Comparison of ENCODE assay signal across 1 cellular context in genomic region chr7:43926193-43927043, GRCh38.
A peak's percentile ranks its signal among the peaks of the same experiment; 100 is the strongest.
TF ChIP-seq lines count a peak whose summit lies in the region.

Gene UBE2D4, plus strand, starts transcription at chr7:43926436. Its CDS starts 97 bp downstream, at chr7:43926533.

TF ChIP-seq in WTC11, 78 proteins besides CTCF, POLR2A, EP300 and RAD21 (continued from another document and continues in another):
- TF ChIP-seq USF1 (CRISPR knock-in tag; IDR thresholded peaks at IDR 0.05) (peak; percentile 74), FOXJ3 (CRISPR knock-in tag; IDR thresholded peaks at IDR 0.05; ENCODE audit: borderline replicate concordance) (no peak), SP1 (CRISPR knock-in tag; conservative IDR thresholded peaks at IDR 0.05) (peak; percentile 75), KAT7 (CRISPR knock-in tag; IDR thresholded peaks at IDR 0.05; ENCODE audit: borderline replicate concordance) (peak; percentile 54; the same call in 1 of the 2 replicates), RORB (CRISPR knock-in tag; IDR thresholded peaks at IDR 0.05) (no peak), ZNF263 (CRISPR knock-in tag; IDR thresholded peaks at IDR 0.05; ENCODE audit: low read depth) (no peak), NFATC4 (CRISPR knock-in tag; IDR thresholded peaks at IDR 0.05) (no peak), OVOL2 (CRISPR knock-in tag; IDR thresholded peaks at IDR 0.05; ENCODE audit: borderline replicate concordance) (no peak), RELA (CRISPR knock-in tag; IDR thresholded peaks at IDR 0.05; ENCODE audit: borderline replicate concordance) (peak; percentile 89; the same call in 1 of the 2 replicates), ZNF423 (CRISPR knock-in tag; IDR thresholded peaks at IDR 0.05) (0 out of 2 replicates have a peak, but pooled peaks have one; percentile 12), FOXP1 (CRISPR knock-in tag; IDR thresholded peaks at IDR 0.05; ENCODE audit: borderline replicate concordance) (peak; percentile 99), JAZF1 (CRISPR knock-in tag; IDR thresholded peaks at IDR 0.05) (no peak), ZNF138 (CRISPR knock-in tag; conservative IDR thresholded peaks at IDR 0.05) (0 out of 2 replicates have a peak, but pooled peaks have one; percentile 20), HMGA2 (CRISPR knock-in tag; IDR thresholded peaks at IDR 0.05) (no peak), CREB1 (CRISPR knock-in tag; IDR thresholded peaks at IDR 0.05) (no peak), TCF7 (CRISPR knock-in tag; IDR thresholded peaks at IDR 0.05; ENCODE audit: low read depth) (no peak), GRHL2 (CRISPR knock-in tag; IDR thresholded peaks at IDR 0.05; ENCODE audit: insufficient replicate concordance, severe bottlenecking) (no peak), SMAD3 (CRISPR knock-in tag; IDR thresholded peaks at IDR 0.05; ENCODE audit: borderline replicate concordance) (no peak), ARID4B (CRISPR knock-in tag; IDR thresholded peaks at IDR 0.05; ENCODE audit: borderline replicate concordance) (peak; percentile 89; the same call in 1 of the 2 replicates), TEAD1 (CRISPR knock-in tag; IDR thresholded peaks at IDR 0.05) (peak; percentile 78; the same call in 1 of the 2 replicates), ELF4 (CRISPR knock-in tag; IDR thresholded peaks at IDR 0.05; ENCODE audit: low read depth) (no peak), STAT6 (CRISPR knock-in tag; conservative IDR thresholded peaks at IDR 0.05; ENCODE audit: low read depth) (no peak), ATF1 (CRISPR knock-in tag; IDR thresholded peaks at IDR 0.05) (no peak), ZNF425 (CRISPR knock-in tag; conservative IDR thresholded peaks at IDR 0.05) (no peak), ZNF416 (CRISPR knock-in tag; IDR thresholded peaks at IDR 0.05) (no peak), CREM (CRISPR knock-in tag; IDR thresholded peaks at IDR 0.05) (peak; percentile 85; the same call in 1 of the 2 replicates), CDX4 (CRISPR knock-in tag; IDR thresholded peaks at IDR 0.05; ENCODE audit: borderline replicate concordance) (no peak), PRRX2 (CRISPR knock-in tag; IDR thresholded peaks at IDR 0.05) (no peak), ZNF232 (CRISPR knock-in tag; IDR thresholded peaks at IDR 0.05) (no peak), NFE2L1 (CRISPR knock-in tag; IDR thresholded peaks at IDR 0.05) (peak; percentile 73; the same call in 1 of the 2 replicates), MLX (CRISPR knock-in tag; IDR thresholded peaks at IDR 0.05) (no peak), ESRRA (CRISPR knock-in tag; IDR thresholded peaks at IDR 0.05; ENCODE audit: borderline replicate concordance) (peak; percentile 87), EMX1 (CRISPR knock-in tag; IDR thresholded peaks at IDR 0.05) (no peak), GTF2I (CRISPR knock-in tag; conservative IDR thresholded peaks at IDR 0.05) (no peak), USF2 (CRISPR knock-in tag; IDR thresholded peaks at IDR 0.05) (no peak), ZNF317 (CRISPR knock-in tag; IDR thresholded peaks at IDR 0.05; ENCODE audit: borderline replicate concordance, low read depth) (0 out of 2 replicates have a peak, but pooled peaks have one; percentile 11), FOXK1 (CRISPR knock-in tag; IDR thresholded peaks at IDR 0.05) (no peak), ZNF219 (CRISPR knock-in tag; IDR thresholded peaks at IDR 0.05; ENCODE audit: borderline replicate concordance) (0 out of 2 replicates have a peak, but pooled peaks have one; percentile 52), ETV6 (CRISPR knock-in tag; IDR thresholded peaks at IDR 0.05) (peak; percentile 96)
- TF ChIP-seq, protein P1, sequence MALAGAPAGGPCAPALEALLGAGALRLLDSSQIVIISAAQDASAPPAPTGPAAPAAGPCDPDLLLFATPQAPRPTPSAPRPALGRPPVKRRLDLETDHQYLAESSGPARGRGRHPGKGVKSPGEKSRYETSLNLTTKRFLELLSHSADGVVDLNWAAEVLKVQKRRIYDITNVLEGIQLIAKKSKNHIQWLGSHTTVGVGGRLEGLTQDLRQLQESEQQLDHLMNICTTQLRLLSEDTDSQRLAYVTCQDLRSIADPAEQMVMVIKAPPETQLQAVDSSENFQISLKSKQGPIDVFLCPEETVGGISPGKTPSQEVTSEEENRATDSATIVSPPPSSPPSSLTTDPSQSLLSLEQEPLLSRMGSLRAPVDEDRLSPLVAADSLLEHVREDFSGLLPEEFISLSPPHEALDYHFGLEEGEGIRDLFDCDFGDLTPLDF (CRISPR knock-in tag; IDR thresholded peaks at IDR 0.05), result peak; percentile 59; the same call in 1 of the 2 replicates
- TF ChIP-seq, protein P2, sequence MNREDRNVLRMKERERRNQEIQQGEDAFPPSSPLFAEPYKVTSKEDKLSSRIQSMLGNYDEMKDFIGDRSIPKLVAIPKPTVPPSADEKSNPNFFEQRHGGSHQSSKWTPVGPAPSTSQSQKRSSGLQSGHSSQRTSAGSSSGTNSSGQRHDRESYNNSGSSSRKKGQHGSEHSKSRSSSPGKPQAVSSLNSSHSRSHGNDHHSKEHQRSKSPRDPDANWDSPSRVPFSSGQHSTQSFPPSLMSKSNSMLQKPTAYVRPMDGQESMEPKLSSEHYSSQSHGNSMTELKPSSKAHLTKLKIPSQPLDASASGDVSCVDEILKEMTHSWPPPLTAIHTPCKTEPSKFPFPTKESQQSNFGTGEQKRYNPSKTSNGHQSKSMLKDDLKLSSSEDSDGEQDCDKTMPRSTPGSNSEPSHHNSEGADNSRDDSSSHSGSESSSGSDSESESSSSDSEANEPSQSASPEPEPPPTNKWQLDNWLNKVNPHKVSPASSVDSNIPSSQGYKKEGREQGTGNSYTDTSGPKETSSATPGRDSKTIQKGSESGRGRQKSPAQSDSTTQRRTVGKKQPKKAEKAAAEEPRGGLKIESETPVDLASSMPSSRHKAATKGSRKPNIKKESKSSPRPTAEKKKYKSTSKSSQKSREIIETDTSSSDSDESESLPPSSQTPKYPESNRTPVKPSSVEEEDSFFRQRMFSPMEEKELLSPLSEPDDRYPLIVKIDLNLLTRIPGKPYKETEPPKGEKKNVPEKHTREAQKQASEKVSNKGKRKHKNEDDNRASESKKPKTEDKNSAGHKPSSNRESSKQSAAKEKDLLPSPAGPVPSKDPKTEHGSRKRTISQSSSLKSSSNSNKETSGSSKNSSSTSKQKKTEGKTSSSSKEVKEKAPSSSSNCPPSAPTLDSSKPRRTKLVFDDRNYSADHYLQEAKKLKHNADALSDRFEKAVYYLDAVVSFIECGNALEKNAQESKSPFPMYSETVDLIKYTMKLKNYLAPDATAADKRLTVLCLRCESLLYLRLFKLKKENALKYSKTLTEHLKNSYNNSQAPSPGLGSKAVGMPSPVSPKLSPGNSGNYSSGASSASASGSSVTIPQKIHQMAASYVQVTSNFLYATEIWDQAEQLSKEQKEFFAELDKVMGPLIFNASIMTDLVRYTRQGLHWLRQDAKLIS (CRISPR knock-in tag; IDR thresholded peaks at IDR 0.05; ENCODE audit: borderline replicate concordance), result no peak
- TF ChIP-seq, protein P3, sequence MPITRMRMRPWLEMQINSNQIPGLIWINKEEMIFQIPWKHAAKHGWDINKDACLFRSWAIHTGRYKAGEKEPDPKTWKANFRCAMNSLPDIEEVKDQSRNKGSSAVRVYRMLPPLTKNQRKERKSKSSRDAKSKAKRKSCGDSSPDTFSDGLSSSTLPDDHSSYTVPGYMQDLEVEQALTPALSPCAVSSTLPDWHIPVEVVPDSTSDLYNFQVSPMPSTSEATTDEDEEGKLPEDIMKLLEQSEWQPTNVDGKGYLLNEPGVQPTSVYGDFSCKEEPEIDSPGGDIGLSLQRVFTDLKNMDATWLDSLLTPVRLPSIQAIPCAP (CRISPR knock-in tag; IDR thresholded peaks at IDR 0.05), result peak; percentile 74; the same call in 1 of the 2 replicates
